Comparison of ENCODE assay signal across 12 cellular contexts in the genomic region with DNA sequence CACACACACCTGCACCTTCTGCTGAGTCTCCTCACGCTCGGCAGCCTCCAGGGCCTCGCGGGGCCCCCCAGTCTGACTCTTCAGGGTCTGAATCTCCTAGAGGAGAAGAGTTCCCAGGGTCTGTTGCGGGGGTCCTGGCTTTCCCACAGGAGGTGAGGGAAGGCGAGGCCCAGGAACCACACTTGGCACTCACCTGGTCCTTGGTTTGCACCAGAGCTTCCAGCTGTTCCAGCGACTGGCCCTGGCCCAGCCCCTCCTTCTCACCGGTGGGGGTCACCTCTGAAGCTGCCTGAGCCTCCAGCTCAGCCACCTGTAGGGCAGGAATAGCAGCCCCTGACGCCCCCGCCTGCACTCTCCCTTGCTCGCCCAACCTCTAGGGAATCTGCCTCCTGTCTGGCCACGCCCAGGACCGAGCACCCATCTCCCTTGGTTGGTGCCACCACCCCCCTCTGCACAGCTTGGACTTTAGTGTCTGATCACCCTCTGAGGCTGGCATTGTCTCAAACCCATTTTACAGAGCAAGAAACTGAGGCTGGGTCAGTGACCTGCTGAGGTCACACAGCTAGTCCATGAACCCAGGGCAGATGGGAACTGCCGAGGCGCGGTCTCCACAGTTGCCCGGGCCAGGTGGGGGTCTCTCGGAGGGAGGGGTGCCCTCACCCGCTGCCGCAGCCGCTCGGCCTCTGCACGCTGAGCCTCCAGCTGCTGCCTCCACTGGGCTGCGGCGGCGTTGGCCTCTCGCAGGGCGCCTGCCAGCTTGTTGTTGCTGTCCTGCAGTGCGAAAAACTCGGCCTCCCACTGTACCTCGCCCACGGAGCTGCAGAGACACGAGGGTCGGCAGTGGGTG. TPM values are rescaled to one million over a fixed set of nuclear protein-coding genes. Genes with fewer than 3 reads are reported as not detected.
A peak's percentile ranks its signal among the peaks of the same experiment; 100 is the strongest.
DNase-seq lines count a peak whose midpoint lies in the region; ATAC-seq, FAIRE-seq and TF ChIP-seq lines count a peak whose summit lies in the region.
"Had no signal": no experiment of that assay in that cellular context is flagged by ENCODE, and none has a peak within 500 bp of the region (broad histone marks: within the 10 kb centered on the region; RNA-seq: fewer than 3 reads in every experiment).

No MANE protein-coding gene starts in this region.

- 97% methylated on average over 16 of the region's 34 CpGs for WGBS in HepG2 (ENCODE audit: low lambda C conversion rate)
- 78% methylated on average over 5 of the region's 34 CpGs for WGBS in right lobe of liver (ENCODE audit: insufficient coverage, low coverage, low lambda C conversion rate, missing lambda C conversion rate)
- WGBS in iPS DF 6.9 (ENCODE audit: insufficient coverage, insufficient read length) = no CpG with 5 or more reads among the region's 34 CpGs
- 83% methylated on average over 34 of the region's 34 CpGs for WGBS in thymus

- no peak for TF ChIP-seq RAD21 in HepG2 (CRISPR knock-in tag; IDR thresholded peaks at IDR 0.05)

- no peak for DNase-seq in HepG2 (ENCODE audit: low spot score)
- DNase-seq in right lobe of liver = no peak
- no peak for DNase-seq in coronary artery (ENCODE audit: low spot score)
- no peak for DNase-seq in iPS DF 6.9 (ENCODE audit: low read depth, low spot score)
- DNase-seq in dedifferentiated amniotic fluid mesenchymal stem cell (ENCODE audit: extremely low spot score) = no peak
- DNase-seq in left lobe of liver (ENCODE audit: low spot score) = no peak
- no peak for DNase-seq in effector memory CD8-positive, alpha-beta T cell
- DNase-seq: NCI-H187 treated with DMSO at 0.1 percent for 48 hours, NCI-H2171, NCI-H446 treated with DMSO at 0.1 percent for 48 hours had no signal

- TF ChIP-seq CTCF in HepG2 (CRISPR knock-in tag; IDR thresholded peaks at IDR 0.05) (no peak), right lobe of liver (IDR thresholded peaks at IDR 0.05) (no peak), coronary artery (IDR thresholded peaks at IDR 0.05) (no peak)

- no peaks in the 10 kb centered on the region for H3K4me1 ChIP-seq in HepG2 (ENCODE audit: insufficient read depth, low read length)
- no peaks in the 10 kb centered on the region for H3K4me1 ChIP-seq in right lobe of liver
- peaks cover 5% of the 10 kb centered on the region for H3K4me1 ChIP-seq in iPS DF 6.9 (ENCODE audit: control insufficient read depth, insufficient read depth, low read length)
- peaks cover 4% of the 10 kb centered on the region for H3K4me1 ChIP-seq in thymus (ENCODE audit: control insufficient read depth, insufficient read depth, low read length)

- no peak overlapping the region for H3K9ac ChIP-seq in HepG2 (ENCODE audit: insufficient read depth, low read depth, low read length)

- no peak overlapping the region for H3K27ac Mint-ChIP-seq in effector memory CD8-positive, alpha-beta T cell

- H3K36me3 Mint-ChIP-seq in effector memory CD8-positive, alpha-beta T cell (ENCODE audit: insufficient read depth) = peaks cover 18% of the 10 kb centered on the region

- H3K36me3 ChIP-seq in HepG2 (replicated peaks in 1 of 2; ENCODE audit: control insufficient read depth in 1 of 2, insufficient read depth in 2 of 2, low read length in 2 of 2) = peaks cover 6 to 11% of the 10 kb centered on the region in 2 experiments; a peak in 4 of 5 replicates
- H3K36me3 ChIP-seq in right lobe of liver = peaks cover 0 to 7% (median under 1%) of the 10 kb centered on the region in 4 donors
- H3K36me3 ChIP-seq in iPS DF 6.9 (ENCODE audit: control insufficient read depth, insufficient read depth, low read length) = peaks cover 15% of the 10 kb centered on the region
- H3K36me3 ChIP-seq in thymus (ENCODE audit: control insufficient read depth, insufficient read depth) = peaks cover 24% of the 10 kb centered on the region

- CTCF ChIA-PET in HepG2 (lab: Yijun Ruan, JAX; ENCODE audit: low intra/inter-chr PET ratio, low total read pairs) = no interaction called here

- no peak overlapping the region for H3K4me3 Mint-ChIP-seq in effector memory CD8-positive, alpha-beta T cell

- H3K27ac ChIP-seq in HepG2 (ENCODE audit: extremely low read length, insufficient read depth, low read length) = no peak overlapping the region
- H3K27ac ChIP-seq in right lobe of liver = no peak overlapping the region
- H3K27ac ChIP-seq in coronary artery = peak overlapping the region in 1 of 2 donors; percentile 54
- H3K27ac ChIP-seq in iPS DF 6.9 (ENCODE audit: low read length) = no peak overlapping the region
- H3K27ac ChIP-seq in thymus (ENCODE audit: low read depth) = no peak overlapping the region
- H3K27ac ChIP-seq: PC-9 had no signal

- no peaks in the 10 kb centered on the region for H3K9me3 ChIP-seq in HepG2 (ENCODE audit: low read length)
- no peaks in the 10 kb centered on the region for H3K9me3 ChIP-seq in right lobe of liver
- no peaks in the 10 kb centered on the region for H3K9me3 ChIP-seq in iPS DF 6.9 (ENCODE audit: control insufficient read depth, insufficient read depth, low read length)
- H3K9me3 ChIP-seq in thymus (ENCODE audit: control insufficient read depth) = peaks cover 1% of the 10 kb centered on the region

- POLR2A ChIA-PET in HepG2 (lab: Yijun Ruan, JAX) = interaction anchor here (0.7 kb wide), 1 partner anchor 12 kb away, joined by 3 read pairs; the partner anchor contains the start of genes COPE and DDX49

- no peak overlapping the region for H2AFZ ChIP-seq in HepG2 (ENCODE audit: low read length)
- H2AFZ ChIP-seq: PC-9 had no signal

- ATAC-seq in HepG2 (peak; percentile 19), right lobe of liver (no peak), left lobe of liver (no peak)
- no peak for ATAC-seq in effector memory CD8-positive, alpha-beta T cell (replicated peaks)

- peaks cover 9 to 14% of the 10 kb centered on the region in 2 donors for H3K27me3 Mint-ChIP-seq in effector memory CD8-positive, alpha-beta T cell

- no peaks in the 10 kb centered on the region for H4K20me1 ChIP-seq in HepG2 (ENCODE audit: insufficient read depth, low read length)

- H3K27me3 ChIP-seq in HepG2 (ENCODE audit: control insufficient read depth in 1 of 2, insufficient read depth in 2 of 2, low read length in 2 of 2) (no peaks in the 10 kb centered on the region), right lobe of liver (no peaks in the 10 kb centered on the region), iPS DF 6.9 (ENCODE audit: control insufficient read depth, insufficient read depth, low read length) (no peaks in the 10 kb centered on the region), thymus (ENCODE audit: control insufficient read depth, insufficient read depth) (no peaks in the 10 kb centered on the region)

- no peaks in the 10 kb centered on the region for H3K9me3 Mint-ChIP-seq in effector memory CD8-positive, alpha-beta T cell

- intact Hi-C loops in HepG2 (cut with micrococcal nuclease; ENCODE audit: unreplicated experiment) = no loop called here
- intact Hi-C loops in right lobe of liver (cut with DNase I) = no loop called here

- in situ Hi-C loops in HepG2 (cut with HindIII; ENCODE audit: extremely low pct_ligation_motif_present, low pct_unique_long_range_greater_than_20kb) = no loop called here

- no peaks in the 10 kb centered on the region for H3K79me2 ChIP-seq in HepG2 (ENCODE audit: insufficient read depth, low read length)

- peaks cover 4 to 5% of the 10 kb centered on the region in 2 donors for H3K4me1 Mint-ChIP-seq in effector memory CD8-positive, alpha-beta T cell (ENCODE audit: low read depth in 2 of 2)

- H3K4me2 ChIP-seq in HepG2 (ENCODE audit: low read depth, low read length) = no peak overlapping the region
- H3K4me2 ChIP-seq: PC-9 had no signal

- TF ChIP-seq POLR2A in HepG2 (IDR thresholded peaks at IDR 0.05; ENCODE audit: insufficient read depth in 1 of 2, low read depth in 2 of 2, low read length in 2 of 2) (no peak), right lobe of liver (IDR thresholded peaks at IDR 0.05) (no peak)

- no TSS peak for BruUV-seq in HepG2 (replicated peaks; lab: Mats Ljungman, UMichigan)

- H3K4me3 ChIP-seq in HepG2 (replicated peaks in 1 of 3; ENCODE audit: insufficient read depth in 1 of 3, low read depth in 2 of 3, low read length in 3 of 3) (no peak overlapping the region), right lobe of liver (no peak overlapping the region), coronary artery (peak overlapping the region; percentile 51), iPS DF 6.9 (ENCODE audit: low read length) (peak overlapping the region; percentile 5; the same call in 1 of the 2 replicates), thymus (ENCODE audit: low read length) (peak overlapping the region; percentile 19)
- H3K4me3 ChIP-seq: PC-9 had no signal

- TF ChIP-seq EP300 in HepG2 (IDR thresholded peaks at IDR 0.05; ENCODE audit: low read depth in 2 of 2, low read length in 2 of 2) = no peak
- no peak for TF ChIP-seq EP300 in HepG2 (CRISPR knock-in tag; IDR thresholded peaks at IDR 0.05; ENCODE audit: borderline replicate concordance)

- no peak for FAIRE-seq in HepG2 (lab: Jason Lieb, UNC)

RNA-seq across cellular contexts. Expression of gene HOMER3, which starts 9.5 kb away (rescaled TPM):
- 16.0 and 21.3 TPM in 2 replicates for total RNA-seq in HepG2 (2016; rRNA removed; fragmentation: Illumina TruSeq; extraction: Trizol)
- total RNA-seq in HepG2 (2016; cell fraction: cytosol; rRNA removed; fragmentation: Illumina TruSeq; extraction: Trizol; ENCODE audit: low read depth) = 26.4 and 33.2 TPM in 2 replicates
- total RNA-seq in HepG2 (2016; cell fraction: insoluble cytoplasmic fraction; rRNA removed; fragmentation: Illumina TruSeq; extraction: Trizol) = 15.8 and 22.8 TPM in 2 replicates
- total RNA-seq in HepG2 (2016; cell fraction: membrane; rRNA removed; fragmentation: Illumina TruSeq; extraction: Trizol) = 34.4 and 37.9 TPM in 2 replicates
- total RNA-seq in HepG2 (2016; cell fraction: nucleus; rRNA removed; fragmentation: Illumina TruSeq; extraction: Trizol) = 9.6 and 15.0 TPM in 2 replicates
- polyA plus RNA-seq in HepG2 (2011; rRNA removed) = 27.3 and 33.7 TPM in 2 replicates
- 17.2 and 24.7 TPM in 2 replicates for polyA plus RNA-seq in HepG2 (2011; cell fraction: cytosol; rRNA removed)
- 44.4 and 50.4 TPM in 2 replicates for polyA plus RNA-seq in HepG2 (2011; cell fraction: nucleus; rRNA removed)
- polyA plus RNA-seq in HepG2 (2012) = 9.2 and 17.6 TPM in 2 replicates
- 38.0 and 46.9 TPM in 2 replicates for polyA plus RNA-seq in HepG2 (2016; cell fraction: cytosol; fragmentation: Illumina TruSeq; extraction: Trizol; ENCODE audit: low read depth)
- 25.7 and 29.6 TPM in 2 replicates for polyA plus RNA-seq in HepG2 (2016; cell fraction: insoluble cytoplasmic fraction; fragmentation: Illumina TruSeq; extraction: Trizol; ENCODE audit: low read depth)
- 45.5 and 48.8 TPM in 2 replicates for polyA plus RNA-seq in HepG2 (2016; cell fraction: membrane; fragmentation: Illumina TruSeq; extraction: Trizol; ENCODE audit: low read depth)
- polyA plus RNA-seq in HepG2 (2016; cell fraction: nucleus; fragmentation: Illumina TruSeq; extraction: Trizol; ENCODE audit: insufficient read depth, low read depth) = 36.3 and 38.7 TPM in 2 replicates
- 16.8 and 17.2 TPM in 2 replicates for polyA minus RNA-seq in HepG2 (2011; rRNA and poly(A)+ RNA removed; ENCODE audit: low replicate concordance)
- polyA minus RNA-seq in HepG2 (2011; cell fraction: cytosol; rRNA and poly(A)+ RNA removed) = 3.6 and 6.2 TPM in 2 replicates
- 8.6 and 13.4 TPM in 2 replicates for polyA minus RNA-seq in HepG2 (2011; cell fraction: nucleus; rRNA and poly(A)+ RNA removed)
- 1 to 10 TPM; 2.3 to 4.7 (median 3.2) TPM for total RNA-seq in right lobe of liver
- polyA plus RNA-seq in thymus = 34.0 TPM
- total RNA-seq in left lobe of liver = 2.8 TPM

RNA-seq across cellular contexts. Expression of gene DDX49, which starts 12.0 kb away (rescaled TPM):
- total RNA-seq in HepG2 (2016; rRNA removed; fragmentation: Illumina TruSeq; extraction: Trizol) = 44.6 and 46.2 TPM in 2 replicates
- 26.8 and 31.4 TPM in 2 replicates for total RNA-seq in HepG2 (2016; cell fraction: cytosol; rRNA removed; fragmentation: Illumina TruSeq; extraction: Trizol; ENCODE audit: low read depth)
- total RNA-seq in HepG2 (2016; cell fraction: insoluble cytoplasmic fraction; rRNA removed; fragmentation: Illumina TruSeq; extraction: Trizol) = 36.8 and 44.8 TPM in 2 replicates
- total RNA-seq in HepG2 (2016; cell fraction: membrane; rRNA removed; fragmentation: Illumina TruSeq; extraction: Trizol) = 34.9 and 35.2 TPM in 2 replicates
- 21.6 and 22.6 TPM in 2 replicates for total RNA-seq in HepG2 (2016; cell fraction: nucleus; rRNA removed; fragmentation: Illumina TruSeq; extraction: Trizol)
- polyA plus RNA-seq in HepG2 (2011; rRNA removed) = 27.0 and 28.9 TPM in 2 replicates
- 18.7 and 29.0 TPM in 2 replicates for polyA plus RNA-seq in HepG2 (2011; cell fraction: cytosol; rRNA removed)
- 45.0 and 51.2 TPM in 2 replicates for polyA plus RNA-seq in HepG2 (2011; cell fraction: nucleus; rRNA removed)
- polyA plus RNA-seq in HepG2 (2012) = 13.7 and 15.9 TPM in 2 replicates
- polyA plus RNA-seq in HepG2 (2016; cell fraction: cytosol; fragmentation: Illumina TruSeq; extraction: Trizol; ENCODE audit: low read depth) = 25.8 and 27.7 TPM in 2 replicates
- 36.1 and 38.2 TPM in 2 replicates for polyA plus RNA-seq in HepG2 (2016; cell fraction: insoluble cytoplasmic fraction; fragmentation: Illumina TruSeq; extraction: Trizol; ENCODE audit: low read depth)
- 21.6 and 25.1 TPM in 2 replicates for polyA plus RNA-seq in HepG2 (2016; cell fraction: membrane; fragmentation: Illumina TruSeq; extraction: Trizol; ENCODE audit: low read depth)
- polyA plus RNA-seq in HepG2 (2016; cell fraction: nucleus; fragmentation: Illumina TruSeq; extraction: Trizol; ENCODE audit: insufficient read depth, low read depth) = 42.3 and 43.7 TPM in 2 replicates
- 54.2 and 128 TPM in 2 replicates for polyA minus RNA-seq in HepG2 (2011; rRNA and poly(A)+ RNA removed; ENCODE audit: low replicate concordance)
- 14.5 and 19.5 TPM in 2 replicates for polyA minus RNA-seq in HepG2 (2011; cell fraction: cytosol; rRNA and poly(A)+ RNA removed)
- polyA minus RNA-seq in HepG2 (2011; cell fraction: nucleus; rRNA and poly(A)+ RNA removed) = 18.6 and 24.2 TPM in 2 replicates
- 10 to 100 TPM; 15.8 to 37.9 (median 18.5) TPM for total RNA-seq in right lobe of liver
- 42.8 TPM for polyA plus RNA-seq in thymus
- 18.9 TPM for total RNA-seq in left lobe of liver

RNA-seq across cellular contexts. Expression of gene COPE, which starts 12.4 kb away (rescaled TPM):
- total RNA-seq in HepG2 (2016; rRNA removed; fragmentation: Illumina TruSeq; extraction: Trizol) = 188 and 189 TPM in 2 replicates
- total RNA-seq in HepG2 (2016; cell fraction: cytosol; rRNA removed; fragmentation: Illumina TruSeq; extraction: Trizol; ENCODE audit: low read depth) = 90.0 and 90.2 TPM in 2 replicates
- 172 and 181 TPM in 2 replicates for total RNA-seq in HepG2 (2016; cell fraction: insoluble cytoplasmic fraction; rRNA removed; fragmentation: Illumina TruSeq; extraction: Trizol)
- 87.8 and 90.8 TPM in 2 replicates for total RNA-seq in HepG2 (2016; cell fraction: membrane; rRNA removed; fragmentation: Illumina TruSeq; extraction: Trizol)
- 70.6 and 74.1 TPM in 2 replicates for total RNA-seq in HepG2 (2016; cell fraction: nucleus; rRNA removed; fragmentation: Illumina TruSeq; extraction: Trizol)
- polyA plus RNA-seq in HepG2 (2011; rRNA removed) = 205 and 222 TPM in 2 replicates
- 175 and 335 TPM in 2 replicates for polyA plus RNA-seq in HepG2 (2011; cell fraction: cytosol; rRNA removed)
- polyA plus RNA-seq in HepG2 (2011; cell fraction: nucleus; rRNA removed) = 191 and 222 TPM in 2 replicates
- polyA plus RNA-seq in HepG2 (2012) = 86.4 and 120 TPM in 2 replicates
- 73.8 and 86.7 TPM in 2 replicates for polyA plus RNA-seq in HepG2 (2016; cell fraction: cytosol; fragmentation: Illumina TruSeq; extraction: Trizol; ENCODE audit: low read depth)
- 149 and 196 TPM in 2 replicates for polyA plus RNA-seq in HepG2 (2016; cell fraction: insoluble cytoplasmic fraction; fragmentation: Illumina TruSeq; extraction: Trizol; ENCODE audit: low read depth)
- polyA plus RNA-seq in HepG2 (2016; cell fraction: membrane; fragmentation: Illumina TruSeq; extraction: Trizol; ENCODE audit: low read depth) = 72.3 and 75.2 TPM in 2 replicates
- polyA plus RNA-seq in HepG2 (2016; cell fraction: nucleus; fragmentation: Illumina TruSeq; extraction: Trizol; ENCODE audit: insufficient read depth, low read depth) = 134 and 136 TPM in 2 replicates
- 163 and 283 TPM in 2 replicates for polyA minus RNA-seq in HepG2 (2011; rRNA and poly(A)+ RNA removed; ENCODE audit: low replicate concordance)
- polyA minus RNA-seq in HepG2 (2011; cell fraction: cytosol; rRNA and poly(A)+ RNA removed) = 82.7 and 99.4 TPM in 2 replicates
- polyA minus RNA-seq in HepG2 (2011; cell fraction: nucleus; rRNA and poly(A)+ RNA removed) = 41.8 and 44.1 TPM in 2 replicates
- 100 to 1,000 TPM in 3 of 6 experiments, 10 to 100 TPM in 3; 67.4 to 240 (median 97.1) TPM for total RNA-seq in right lobe of liver
- 180 TPM for polyA plus RNA-seq in thymus
- 113 TPM for total RNA-seq in left lobe of liver

RNA-seq across cellular contexts. Expression of gene CERS1, which starts 35.6 kb away (rescaled TPM):
- total RNA-seq in HepG2 (2016; rRNA removed; fragmentation: Illumina TruSeq; extraction: Trizol) = 2.3 and 4.6 TPM in 2 replicates
- 5.9 and 6.2 TPM in 2 replicates for total RNA-seq in HepG2 (2016; cell fraction: cytosol; rRNA removed; fragmentation: Illumina TruSeq; extraction: Trizol; ENCODE audit: low read depth)
- total RNA-seq in HepG2 (2016; cell fraction: insoluble cytoplasmic fraction; rRNA removed; fragmentation: Illumina TruSeq; extraction: Trizol) = 2.4 and 5.4 TPM in 2 replicates
- 8.1 and 8.5 TPM in 2 replicates for total RNA-seq in HepG2 (2016; cell fraction: membrane; rRNA removed; fragmentation: Illumina TruSeq; extraction: Trizol)
- 3.8 and 4.7 TPM in 2 replicates for total RNA-seq in HepG2 (2016; cell fraction: nucleus; rRNA removed; fragmentation: Illumina TruSeq; extraction: Trizol)
- polyA plus RNA-seq in HepG2 (2011; rRNA removed) = 9.8 and 18.8 TPM in 2 replicates
- 11.5 and 15.3 TPM in 2 replicates for polyA plus RNA-seq in HepG2 (2011; cell fraction: cytosol; rRNA removed)
- 12.2 and 12.9 TPM in 2 replicates for polyA plus RNA-seq in HepG2 (2011; cell fraction: nucleus; rRNA removed)
- polyA plus RNA-seq in HepG2 (2012) = 4.3 and 5.9 TPM in 2 replicates
- 8.6 and 10.1 TPM in 2 replicates for polyA plus RNA-seq in HepG2 (2016; cell fraction: cytosol; fragmentation: Illumina TruSeq; extraction: Trizol; ENCODE audit: low read depth)
- polyA plus RNA-seq in HepG2 (2016; cell fraction: insoluble cytoplasmic fraction; fragmentation: Illumina TruSeq; extraction: Trizol; ENCODE audit: low read depth) = 3.8 and 4.5 TPM in 2 replicates
- 11.3 and 12.9 TPM in 2 replicates for polyA plus RNA-seq in HepG2 (2016; cell fraction: membrane; fragmentation: Illumina TruSeq; extraction: Trizol; ENCODE audit: low read depth)
- 11.5 and 12.9 TPM in 2 replicates for polyA plus RNA-seq in HepG2 (2016; cell fraction: nucleus; fragmentation: Illumina TruSeq; extraction: Trizol; ENCODE audit: insufficient read depth, low read depth)
- polyA minus RNA-seq in HepG2 (2011; rRNA and poly(A)+ RNA removed; ENCODE audit: low replicate concordance) = 13.1 and 35.4 TPM in 2 replicates
- polyA minus RNA-seq in HepG2 (2011; cell fraction: cytosol; rRNA and poly(A)+ RNA removed) = 8.0 and 9.5 TPM in 2 replicates
- 1.7 and 2.4 TPM in 2 replicates for polyA minus RNA-seq in HepG2 (2011; cell fraction: nucleus; rRNA and poly(A)+ RNA removed)
- total RNA-seq in right lobe of liver = not detected
- polyA plus RNA-seq in thymus = 0.41 TPM
- 0.08 TPM for total RNA-seq in left lobe of liver

Comparison
In these comparisons a context has a peak if more than half of its experiments do, and no peak if none do; other contexts are left out.
1. H3K4me3 ChIP-seq: peak in coronary artery (single experiment), iPS DF 6.9 (single experiment) and thymus (single experiment); none in HepG2 (0 of 3) and right lobe of liver (0 of 3).